In genomic region chr12:95445884-95446482, GRCh38 we compare ENCODE assay signal across 1 cellular context.
TF ChIP-seq lines count a peak whose summit lies in the region.

No MANE protein-coding gene starts in this region.

TF ChIP-seq in liver, 16 proteins besides CTCF, POLR2A, EP300 and RAD21 (continued from another document):
- TF ChIP-seq REST (IDR thresholded peaks at IDR 0.05) (peak; percentile 13), ZBTB33 (IDR thresholded peaks at IDR 0.05) (peak; percentile 12), HNF4A (conservative IDR thresholded peaks at IDR 0.05) (peak; percentile 65 to 76), NR2F2 (IDR thresholded peaks at IDR 0.05) (no peak), MAX (IDR thresholded peaks at IDR 0.05) (no peak), EGR1 (IDR thresholded peaks at IDR 0.05; ENCODE audit: low read depth in 2 of 2) (no peak), GABPA (IDR thresholded peaks at IDR 0.05 in 1 of 2, conservative IDR thresholded peaks at IDR 0.05 in 1 of 2) (no peak), JUND (IDR thresholded peaks at IDR 0.05) (no peak), HNF4G (IDR thresholded peaks at IDR 0.05) (no peak), SP1 (IDR thresholded peaks at IDR 0.05) (peak; percentile 72), RXRA (IDR thresholded peaks at IDR 0.05) (peak in 1 of 2 donors; percentile 41)
